27 cellular contexts compared by ENCODE assay signal in the genomic region with DNA sequence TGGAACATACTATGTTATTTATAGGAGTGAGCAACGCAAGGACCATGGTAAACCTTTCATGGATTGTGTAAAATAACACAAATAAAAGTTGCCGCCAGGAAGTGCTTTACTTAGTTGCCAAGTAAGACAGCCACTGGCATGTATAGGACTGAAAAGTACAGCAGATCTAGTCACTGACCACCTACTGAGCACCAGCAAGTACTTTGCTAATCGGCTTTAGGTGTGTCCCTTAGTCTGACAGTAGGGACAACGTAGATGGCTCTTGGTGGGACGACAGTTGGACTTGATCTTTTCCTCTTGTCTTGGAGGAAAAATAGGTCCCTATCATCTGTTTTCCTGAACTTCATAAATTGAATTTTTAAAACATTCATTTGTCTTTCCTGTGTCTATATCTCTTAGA.
"Had no signal": no experiment of that assay in that cellular context is flagged by ENCODE, and none has a peak within 500 bp of the region (broad histone marks: within the 10 kb centered on the region; RNA-seq: fewer than 3 reads in every experiment).

No MANE protein-coding gene starts in this region.

- DNase-seq: activated B cell treated with CpG ODN at 0.5 μM for 24 hours; activated CD4-positive, alpha-beta T cell treated with anti-CD3 and anti-CD28 coated beads for 48 hours; activated CD4-positive, alpha-beta T cell treated with anti-CD3 and anti-CD28 coated beads, Interleukin-2, amount 50 U/mL, for 1 hour; activated CD4-positive, alpha-beta T cell treated with anti-CD3 and anti-CD28 coated beads, Interleukin-2, amount 50 U/mL, for 48 hours; activated CD8-positive, alpha-beta memory T cell treated with anti-CD3 and anti-CD28 coated beads for 24 hours; activated CD8-positive, alpha-beta T cell treated with anti-CD3 and anti-CD28 coated beads for 36 hours; activated effector memory CD4-positive, alpha-beta T cell treated with Interleukin-2 at 50 U/mL for 16 hours; activated gamma-delta T cell treated with Interleukin-2 at 50 U/mL for 16 hours; activated naive CD4-positive, alpha-beta T cell treated with anti-CD3 and anti-CD28 coated beads, Interleukin-2, amount 50 U/mL, for 16 hours; activated naive CD4-positive, alpha-beta T cell treated with Interleukin-2 at 50 U/mL for 16 hours; activated T-cell treated with anti-CD3 and anti-CD28 coated beads, Interleukin-2, amount 50 U/mL, for 4 hours; amniotic stem cell; anterior cingulate cortex; brain microvascular endothelial cell; dorsolateral prefrontal cortex; effector memory CD4-positive, alpha-beta T cell; endodermal cell; foreskin fibroblast; head of caudate nucleus; hippocampal formation; T1000 had no signal

- ATAC-seq: activated CD4-positive, CD25-positive, alpha-beta regulatory T cell treated with anti-CD3 and anti-CD28 coated beads, Interleukin-2, amount 50 U/mL, for 24 hours; activated CD8-positive, alpha-beta T cell treated with anti-CD3 and anti-CD28 coated beads for 36 hours; activated T-cell treated with anti-CD3 and anti-CD28 coated beads, Interleukin-2, amount 50 U/mL, for 4 hours; activated T-helper 17 cell treated with anti-CD3 and anti-CD28 coated beads, Interleukin-2, amount 50 U/mL, for 72 hours; esophagus mucosa had no signal

- FAIRE-seq: astrocyte, bronchial epithelial cell, TTC549 had no signal
